9 cellular contexts compared by ENCODE assay signal in the genomic region with DNA sequence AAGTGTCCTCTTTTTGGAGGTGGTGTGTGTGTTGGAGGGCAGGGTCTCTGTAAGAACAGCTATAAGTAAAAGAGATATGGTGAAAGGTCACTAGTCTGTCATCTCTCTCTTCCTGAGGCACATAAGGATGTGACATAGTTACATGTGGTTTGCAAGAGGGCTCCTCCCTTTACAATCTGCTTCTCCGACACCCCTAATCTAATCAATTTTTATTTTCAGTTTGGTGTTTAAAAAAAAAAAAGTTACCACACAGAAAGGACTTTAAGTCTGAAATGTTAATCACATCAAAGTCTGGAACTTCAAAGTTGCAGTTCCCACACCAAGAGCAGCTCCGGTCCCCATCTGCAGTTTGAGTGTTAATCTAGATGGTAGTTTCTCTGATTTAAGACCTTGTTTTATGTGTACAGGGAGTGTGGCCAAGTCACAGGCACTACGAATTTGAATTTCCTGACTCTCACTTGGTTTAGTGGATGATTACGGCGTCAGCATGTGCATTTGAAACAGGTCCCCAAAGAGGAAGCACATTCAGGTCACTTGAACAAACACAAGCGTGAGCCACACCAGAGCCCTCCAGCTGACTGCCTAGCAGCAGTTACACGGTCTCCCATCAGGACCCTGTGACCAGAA. TPM values are rescaled to one million over a fixed set of nuclear protein-coding genes. Genes with fewer than 3 reads are reported as not detected.
DNase-seq lines count a peak whose midpoint lies in the region; ATAC-seq and TF ChIP-seq lines count a peak whose summit lies in the region.
"Had no signal": no experiment of that assay in that cellular context is flagged by ENCODE, and none has a peak within 500 bp of the region (broad histone marks: within the 10 kb centered on the region; RNA-seq: fewer than 3 reads in every experiment).

No MANE protein-coding gene starts in this region.

- H3K27me3 ChIP-seq in prostate gland (replicated peaks; ENCODE audit: insufficient read depth): no peaks in the 10 kb centered on the region
- H3K27me3 ChIP-seq in smooth muscle cell (ENCODE audit: low read depth): no peaks in the 10 kb centered on the region

- H3K4me3 Mint-ChIP-seq in T-helper 1 cell treated with Interleukin-12 subunit alpha and Interleukin-12 subunit beta and Interleukin-4 antibody, amounts not matched to agents 30 μg/mL and 1 μg/mL, for 36 hours: peak overlapping the region; percentile 83

- H3K79me2 ChIP-seq in smooth muscle cell (ENCODE audit: low read depth): peaks cover 54% of the 10 kb centered on the region

- H3K9me3 ChIP-seq in prostate gland (no peaks in the 10 kb centered on the region), smooth muscle cell (replicated peaks; ENCODE audit: low read depth) (no peaks in the 10 kb centered on the region)
- H3K9me3 ChIP-seq: thoracic aorta had no signal

- TF ChIP-seq POLR2A in prostate gland (IDR thresholded peaks at IDR 0.05): no peak

- peaks cover 17% of the 10 kb centered on the region for H3K36me3 Mint-ChIP-seq in T-helper 1 cell treated with Interleukin-12 subunit alpha and Interleukin-12 subunit beta and Interleukin-4 antibody, amounts not matched to agents 30 μg/mL and 1 μg/mL, for 36 hours (ENCODE audit: low read depth)

- no peak overlapping the region for H2AFZ ChIP-seq in smooth muscle cell (ENCODE audit: low read depth)

- H3K27ac ChIP-seq in coronary artery (peak overlapping the region; percentile 6 to 19), prostate gland (peak overlapping the region; percentile 16 to 17), smooth muscle cell (ENCODE audit: low read depth) (no peak overlapping the region)

- H3K4me1 ChIP-seq in prostate gland (replicated peaks) (peaks cover 11% of the 10 kb centered on the region), smooth muscle cell (ENCODE audit: low read depth) (no peaks in the 10 kb centered on the region)

- WGBS in prostate gland: 14% methylated on average over 7 of the region's 7 CpGs
- WGBS in smooth muscle cell (ENCODE audit: low lambda C conversion rate): 30% methylated on average over 7 of the region's 7 CpGs

- H3K4me3 ChIP-seq in coronary artery (no peak overlapping the region), prostate gland (no peak overlapping the region), smooth muscle cell (no peak overlapping the region)
- H3K4me3 ChIP-seq: thoracic aorta had no signal

- H3K36me3 ChIP-seq in prostate gland: no peaks in the 10 kb centered on the region
- H3K36me3 ChIP-seq in smooth muscle cell (ENCODE audit: low read depth): no peaks in the 10 kb centered on the region
- H3K36me3 ChIP-seq: thoracic aorta had no signal

- peaks cover 89% of the 10 kb centered on the region for H4K20me1 ChIP-seq in smooth muscle cell (ENCODE audit: low read depth)

- no peaks in the 10 kb centered on the region for H3K27me3 Mint-ChIP-seq in T-helper 1 cell treated with Interleukin-12 subunit alpha and Interleukin-12 subunit beta and Interleukin-4 antibody, amounts not matched to agents 30 μg/mL and 1 μg/mL, for 36 hours (ENCODE audit: low read depth)

- intact Hi-C loops in prostate gland (cut with DNase I): no loop called here

- peak overlapping the region; percentile 98 for H3K27ac Mint-ChIP-seq in T-helper 1 cell treated with Interleukin-12 subunit alpha and Interleukin-12 subunit beta and Interleukin-4 antibody, amounts not matched to agents 30 μg/mL and 1 μg/mL, for 36 hours

- TF ChIP-seq CTCF in coronary artery (IDR thresholded peaks at IDR 0.05) (no peak), prostate gland (IDR thresholded peaks at IDR 0.05) (no peak), smooth muscle cell (IDR thresholded peaks at IDR 0.05; ENCODE audit: borderline replicate concordance, insufficient read depth, poor library complexity, severe bottlenecking) (no peak)

- DNase-seq in coronary artery (ENCODE audit: low spot score) (no peak), prostate gland (ENCODE audit: low spot score) (peak; percentile 30), smooth muscle cell (lab: John Stamatoyannopoulos, UW; ENCODE audit: unreplicated experiment) (no peak), HPDE6-E6E7 (ENCODE audit: extremely low spot score) (no peak), HT-29 (ENCODE audit: low spot score) (no peak)

- H3K9ac ChIP-seq in smooth muscle cell (ENCODE audit: low read depth): no peak overlapping the region

- no peak overlapping the region for H3K4me2 ChIP-seq in smooth muscle cell

- no peaks in the 10 kb centered on the region for H3F3A ChIP-seq in smooth muscle cell (ENCODE audit: low read depth)

- ATAC-seq in GM18519 (IDR thresholded peaks at IDR 0.05; ENCODE audit: low FRiP score, unreplicated experiment) (peak; percentile 63), HG02642 (IDR thresholded peaks at IDR 0.05; ENCODE audit: poor library complexity, unreplicated experiment) (peak; percentile 87)

- peaks cover 67% of the 10 kb centered on the region for H3K4me1 Mint-ChIP-seq in T-helper 1 cell treated with Interleukin-12 subunit alpha and Interleukin-12 subunit beta and Interleukin-4 antibody, amounts not matched to agents 30 μg/mL and 1 μg/mL, for 36 hours (ENCODE audit: low read depth)

- no peaks in the 10 kb centered on the region for H3K9me3 Mint-ChIP-seq in T-helper 1 cell treated with Interleukin-12 subunit alpha and Interleukin-12 subunit beta and Interleukin-4 antibody, amounts not matched to agents 30 μg/mL and 1 μg/mL, for 36 hours

RNA-seq across cellular contexts. Expression of gene FOXO1, which starts 53.1 kb away (rescaled TPM):
- total RNA-seq in prostate gland (10 to 100 TPM; 23.5 to 46.1 TPM), smooth muscle cell (19.9 and 20.1 TPM in 2 replicates)
- polyA plus RNA-seq in smooth muscle cell: 17.0 and 17.7 TPM in 2 replicates
- 7.4 and 8.2 TPM in 2 replicates for total RNA-seq in HT-29 (2014; rRNA removed; shearing (Covaris generic))
